Comparison of ENCODE assay signal across 27 cellular contexts in genomic region chr16:4354512-4355409, GRCh38. TPM values are rescaled to one million over a fixed set of nuclear protein-coding genes. Genes with fewer than 3 reads are reported as not detected.
"Had no signal": no experiment of that assay in that cellular context is flagged by ENCODE, and none has a peak within 500 bp of the region (broad histone marks: within the 10 kb centered on the region; RNA-seq: fewer than 3 reads in every experiment).

No MANE protein-coding gene starts in this region.

- H3K9me3 Mint-ChIP-seq: activated naive CD8-positive, alpha-beta T cell treated with anti-CD3 and anti-CD28 coated beads for 36 hours; activated T-cell treated with anti-CD3 and anti-CD28 coated beads, Interleukin-2, amount 50 U/mL, for 72 hours; brain; immature natural killer cell; naive thymus-derived CD8-positive, alpha-beta T cell; neural crest cell had no signal

- ATAC-seq: activated T-cell treated with anti-CD3 and anti-CD28 coated beads, Interleukin-2, amount 50 U/mL, for 72 hours; gastroesophageal sphincter; naive thymus-derived CD8-positive, alpha-beta T cell; psoas muscle; SK-N-SH treated with all-trans-retinoic acid at 6 μM for 48 hours had no signal

- H3K9ac ChIP-seq: parathyroid adenoma had no signal

- H3K27ac ChIP-seq: ascending aorta, cardiac muscle cell, coronary artery, dorsolateral prefrontal cortex, gastroesophageal sphincter, parathyroid adenoma, psoas muscle, tibial nerve had no signal

- H3K27ac Mint-ChIP-seq: activated naive CD8-positive, alpha-beta T cell treated with anti-CD3 and anti-CD28 coated beads for 36 hours had no signal

- H3K9me3 ChIP-seq: ascending aorta, gastroesophageal sphincter, psoas muscle, tibial nerve had no signal

- H3K27me3 Mint-ChIP-seq: activated naive CD8-positive, alpha-beta T cell treated with anti-CD3 and anti-CD28 coated beads for 36 hours had no signal

- H3K36me3 ChIP-seq: cardiac muscle cell had no signal

- DNase-seq: activated CD4-positive, alpha-beta T cell treated with anti-CD3 and anti-CD28 coated beads for 4 hours; activated CD4-positive, alpha-beta T cell treated with anti-CD3 and anti-CD28 coated beads, Interleukin-2, amount 50 U/mL, for 4 hours; activated effector memory CD4-positive, alpha-beta T cell treated with Interleukin-2 at 50 U/mL for 16 hours; activated naive CD8-positive, alpha-beta T cell treated with anti-CD3 and anti-CD28 coated beads for 36 hours; activated T-cell treated with anti-CD3 and anti-CD28 coated beads for 4 hours; activated T-cell treated with anti-CD3 and anti-CD28 coated beads, Interleukin-2, amount 50 U/mL, for 72 hours; dorsolateral prefrontal cortex; effector memory CD4-positive, alpha-beta T cell; hippocampal formation; immature natural killer cell; kidney; midbrain; naive thymus-derived CD8-positive, alpha-beta T cell; occipital lobe; psoas muscle; stimulated activated CD4-positive, alpha-beta T cell treated with anti-CD3 and anti-CD28 coated beads, Interleukin-15, amount 100 ng/mL, for 24 hours; stimulated activated CD4-positive, alpha-beta T cell treated with anti-CD3 and anti-CD28 coated beads, Interleukin-2, amount 100 ng/mL, for 24 hours; stimulated activated naive CD4-positive, alpha-beta T cell treated with Interleukin-2 at 50 U/mL for 16 hours had no signal

- H3K4me3 ChIP-seq: ascending aorta, cardiac muscle cell, coronary artery, dorsolateral prefrontal cortex, gastroesophageal sphincter, psoas muscle, tibial nerve had no signal

- H3K4me3 Mint-ChIP-seq: activated naive CD8-positive, alpha-beta T cell treated with anti-CD3 and anti-CD28 coated beads for 36 hours; activated T-cell treated with anti-CD3 and anti-CD28 coated beads, Interleukin-2, amount 50 U/mL, for 72 hours; brain; neural crest cell had no signal

- H3K27me3 ChIP-seq: ascending aorta, cardiac muscle cell, dorsolateral prefrontal cortex, gastroesophageal sphincter, tibial nerve had no signal

RNA-seq across cellular contexts. Expression of gene VASN, which starts 16.9 kb away (rescaled TPM):
- total RNA-seq: activated T-cell treated with anti-CD3 and anti-CD28 coated beads, Interleukin-2, amount 50 U/mL, for 72 hours had no signal

RNA-seq across cellular contexts. Expression of gene GLIS2, which starts 38.9 kb away (rescaled TPM):
- polyA plus RNA-seq: immature natural killer cell; naive thymus-derived CD8-positive, alpha-beta T cell had no signal
